ENCODE assay signal across 13 cellular contexts in genomic region chr17:79019260-79019630, GRCh38. TPM values are rescaled to one million over a fixed set of nuclear protein-coding genes. Genes with fewer than 3 reads are reported as not detected.
DNase-seq lines count a peak whose midpoint lies in the region; ATAC-seq, FAIRE-seq and TF ChIP-seq lines count a peak whose summit lies in the region.
"Had no signal": no experiment of that assay in that cellular context is flagged by ENCODE, and none has a peak within 500 bp of the region (broad histone marks: within the 10 kb centered on the region; RNA-seq: fewer than 3 reads in every experiment).

No MANE protein-coding gene starts in this region.

- no peaks in the 10 kb centered on the region for H3K79me1 ChIP-seq in mesenchymal stem cell (replicated peaks; ENCODE audit: low read length, poor library complexity, severe bottlenecking)

- H2AK5ac ChIP-seq in mesenchymal stem cell (ENCODE audit: low read length, severe bottlenecking) = no peak overlapping the region

- peaks cover 19% of the 10 kb centered on the region for H3K9me3 ChIP-seq in HepG2 (ENCODE audit: low read length)
- H3K9me3 ChIP-seq in right lobe of liver = no peaks in the 10 kb centered on the region
- H3K9me3 ChIP-seq in mesenchymal stem cell (ENCODE audit: control insufficient read depth, low read length) = peaks cover 6% of the 10 kb centered on the region
- no peaks in the 10 kb centered on the region for H3K9me3 ChIP-seq in stomach
- no peaks in the 10 kb centered on the region for H3K9me3 ChIP-seq in naive thymus-derived CD4-positive, alpha-beta T cell (ENCODE audit: control insufficient read depth in 2 of 3, low read length in 3 of 3)

- H3K4me1 Mint-ChIP-seq in naive thymus-derived CD4-positive, alpha-beta T cell = peaks cover 0 to 6% (median 3%) of the 10 kb centered on the region in 7 donors

- H3K36me3 ChIP-seq in HepG2 (replicated peaks in 1 of 2; ENCODE audit: control insufficient read depth in 1 of 2, insufficient read depth in 2 of 2, low read length in 2 of 2) (no peaks in the 10 kb centered on the region), right lobe of liver (no peaks in the 10 kb centered on the region), mesenchymal stem cell (ENCODE audit: control insufficient read depth in 1 of 2, insufficient read depth in 2 of 2, low read depth in 1 of 2, low read length in 2 of 2) (no peaks in the 10 kb centered on the region), stomach (no peaks in the 10 kb centered on the region)
- H3K36me3 ChIP-seq in naive thymus-derived CD4-positive, alpha-beta T cell (ENCODE audit: control insufficient read depth in 2 of 3, insufficient read depth in 3 of 3, low read length in 3 of 3) = no peaks in the 10 kb centered on the region

- H2AFZ ChIP-seq in HepG2 (ENCODE audit: low read length) = no peak overlapping the region
- H2AFZ ChIP-seq in mesenchymal stem cell (ENCODE audit: low read depth, low read length) = no peak overlapping the region

- no peak overlapping the region for H3K4me2 ChIP-seq in HepG2 (ENCODE audit: low read depth, low read length)
- H3K4me2 ChIP-seq in mesenchymal stem cell (ENCODE audit: low read length, poor library complexity, severe bottlenecking) = no peak overlapping the region

- peaks cover 38% of the 10 kb centered on the region for H3K4me1 ChIP-seq in HepG2 (ENCODE audit: insufficient read depth, low read length)
- H3K4me1 ChIP-seq in right lobe of liver = peaks cover 0 to 11% (median 0%) of the 10 kb centered on the region in 4 donors
- peaks cover 10% of the 10 kb centered on the region for H3K4me1 ChIP-seq in mesenchymal stem cell (ENCODE audit: control insufficient read depth, insufficient read depth, low read depth, low read length)
- H3K4me1 ChIP-seq in stomach = peaks cover 45 to 55% (median 50%) of the 10 kb centered on the region in 4 donors
- H3K4me1 ChIP-seq in naive thymus-derived CD4-positive, alpha-beta T cell (ENCODE audit: control insufficient read depth in 2 of 2, insufficient read depth in 2 of 2, low read length in 2 of 2) = no peaks in the 10 kb centered on the region

- H3K14ac ChIP-seq in mesenchymal stem cell (ENCODE audit: low read length in 2 of 2) = no peak overlapping the region

- peaks cover 0 to 5% (median 1%) of the 10 kb centered on the region in 11 donors for H3K9me3 Mint-ChIP-seq in naive thymus-derived CD4-positive, alpha-beta T cell
- H3K9me3 Mint-ChIP-seq: CD8-positive, alpha-beta T cell had no signal

- TF ChIP-seq EP300 in HepG2 (IDR thresholded peaks at IDR 0.05; ENCODE audit: low read depth in 2 of 2, low read length in 2 of 2) (no peak), HepG2 (CRISPR knock-in tag; IDR thresholded peaks at IDR 0.05; ENCODE audit: borderline replicate concordance) (no peak), stomach (IDR thresholded peaks at IDR 0.05) (no peak)

- no peak overlapping the region for H3K9ac ChIP-seq in HepG2 (ENCODE audit: insufficient read depth, low read depth, low read length)
- peak overlapping the region; percentile 63 for H3K9ac ChIP-seq in mesenchymal stem cell (ENCODE audit: low read length)

- H3K23ac ChIP-seq in mesenchymal stem cell (ENCODE audit: low read length in 2 of 2) = no peak overlapping the region

- no peak overlapping the region for H2BK5ac ChIP-seq in mesenchymal stem cell (ENCODE audit: low read depth, low read length, poor library complexity, severe bottlenecking)

- FAIRE-seq in HepG2 (lab: Jason Lieb, UNC) = no peak
- FAIRE-seq: GM18507 had no signal

- H3K27me3 Mint-ChIP-seq in naive thymus-derived CD4-positive, alpha-beta T cell = peaks cover 4 to 55% (median 11%) of the 10 kb centered on the region in 5 donors

- TF ChIP-seq CTCF in HepG2 (CRISPR knock-in tag; IDR thresholded peaks at IDR 0.05) (no peak), right lobe of liver (IDR thresholded peaks at IDR 0.05) (no peak), stomach (IDR thresholded peaks at IDR 0.05) (no peak)

- H4K20me1 ChIP-seq in HepG2 (ENCODE audit: insufficient read depth, low read length) = no peaks in the 10 kb centered on the region

- BruUV-seq in HepG2 (replicated peaks; lab: Mats Ljungman, UMichigan) = no TSS peak

- intact Hi-C loops in HepG2 (cut with micrococcal nuclease; ENCODE audit: unreplicated experiment) (loop anchor here (1.0 to 5.0 kb wide), 3 partner anchors 8 to 58 kb away; no protein-coding TSS in a partner anchor), right lobe of liver (cut with DNase I) (no loop called here), stomach (cut with DNase I; ENCODE audit: low total_unique reads) (no loop called here)
- intact Hi-C loops in naive thymus-derived CD4-positive, alpha-beta T cell (cut with micrococcal nuclease) = loop anchor here (1.0 to 2.0 kb wide), 3 partner anchors 23 to 372 kb away; no protein-coding TSS in a partner anchor

- H3K27ac Mint-ChIP-seq in naive thymus-derived CD4-positive, alpha-beta T cell = no peak overlapping the region
- H3K27ac Mint-ChIP-seq: CD8-positive, alpha-beta T cell had no signal

- no peak overlapping the region for H2BK15ac ChIP-seq in mesenchymal stem cell (ENCODE audit: low read depth, poor library complexity, severe bottlenecking)

- no peaks in the 10 kb centered on the region for H3K27me3 ChIP-seq in HepG2 (ENCODE audit: control insufficient read depth in 1 of 2, insufficient read depth in 2 of 2, low read length in 2 of 2)
- H3K27me3 ChIP-seq in right lobe of liver = no peaks in the 10 kb centered on the region
- H3K27me3 ChIP-seq in mesenchymal stem cell (ENCODE audit: control insufficient read depth in 1 of 2, insufficient read depth in 1 of 2, low read length in 2 of 2) = peaks cover 0 to 45% of the 10 kb centered on the region in 2 experiments
- peaks cover 0 to 16% (median 8%) of the 10 kb centered on the region in 3 donors for H3K27me3 ChIP-seq in stomach
- H3K27me3 ChIP-seq in naive thymus-derived CD4-positive, alpha-beta T cell (ENCODE audit: control insufficient read depth in 2 of 2, insufficient read depth in 2 of 2, low read length in 2 of 2) = no peaks in the 10 kb centered on the region

- TF ChIP-seq RAD21 in HepG2 (CRISPR knock-in tag; IDR thresholded peaks at IDR 0.05) = no peak

- DNase-seq in HepG2 (ENCODE audit: low spot score) = no peak
- DNase-seq in right lobe of liver = no peak
- no peak for DNase-seq in mesenchymal stem cell
- no peak for DNase-seq in stomach
- no peak for DNase-seq in DMS153 (lab: John Stamatoyannopoulos, UW)
- no peak for DNase-seq in DMS 273 treated with DMSO at 0.1 percent for 48 hours (lab: John Stamatoyannopoulos, UW)
- DNase-seq in pons (ENCODE audit: low spot score) = no peak
- DNase-seq in naive thymus-derived CD4-positive, alpha-beta T cell = no peak

- no peak overlapping the region for H4K91ac ChIP-seq in mesenchymal stem cell (ENCODE audit: low read length)

- ATAC-seq in HepG2 (no peak), right lobe of liver (no peak)
- ATAC-seq in naive thymus-derived CD4-positive, alpha-beta T cell = no peak

- no peak overlapping the region for H3K4me3 ChIP-seq in HepG2 (replicated peaks in 1 of 3; ENCODE audit: insufficient read depth in 1 of 3, low read depth in 2 of 3, low read length in 3 of 3)
- H3K4me3 ChIP-seq in right lobe of liver = no peak overlapping the region
- H3K4me3 ChIP-seq in mesenchymal stem cell (ENCODE audit: insufficient read depth in 1 of 2, low read depth in 1 of 2, low read length in 2 of 2) = no peak overlapping the region
- no peak overlapping the region for H3K4me3 ChIP-seq in stomach
- no peak overlapping the region for H3K4me3 ChIP-seq in naive thymus-derived CD4-positive, alpha-beta T cell (ENCODE audit: low read length)
- H3K4me3 ChIP-seq: GM23248 had no signal

- POLR2A ChIA-PET in HepG2 (lab: Yijun Ruan, JAX) = interaction anchor here (1.6 kb wide), 1 partner anchor 9 kb away, joined by 6 read pairs; no protein-coding TSS in a partner anchor
- POLR2A ChIA-PET in naive thymus-derived CD4-positive, alpha-beta T cell (lab: Charles Lee) = interaction anchor here (0.8 to 1.6 kb wide), 2 partner anchors 10 to 14 kb away, joined by 3 to 4 read pairs; partner anchors contain the start of gene CANT1

- TF ChIP-seq POLR2A in HepG2 (IDR thresholded peaks at IDR 0.05; ENCODE audit: insufficient read depth in 1 of 2, low read depth in 2 of 2, low read length in 2 of 2) (no peak), right lobe of liver (IDR thresholded peaks at IDR 0.05) (no peak), stomach (IDR thresholded peaks at IDR 0.05) (no peak)

- no peak overlapping the region for H4K8ac ChIP-seq in mesenchymal stem cell (ENCODE audit: low read length)

- WGBS in HepG2 (ENCODE audit: low lambda C conversion rate) = 88% methylated on average over 2 of the region's 2 CpGs
- WGBS in right lobe of liver (ENCODE audit: insufficient coverage, low coverage, low lambda C conversion rate, missing lambda C conversion rate) = 32% methylated on average over 2 of the region's 2 CpGs
- 91% methylated on average over 1 of the region's 2 CpGs for WGBS in mesenchymal stem cell
- 26 to 59% (median 45%) methylated on average over 2 of the region's 2 CpGs for WGBS in stomach, 5 donors

- H3K18ac ChIP-seq in mesenchymal stem cell (ENCODE audit: low read depth in 1 of 2, low read length in 2 of 2) = no peak overlapping the region

- CTCF ChIA-PET in HepG2 (lab: Yijun Ruan, JAX; ENCODE audit: low intra/inter-chr PET ratio, low total read pairs) = interaction anchor here (1.0 to 4.9 kb wide), 5 partner anchors 20 to 372 kb away, joined by 3 to 71 read pairs (median 6); no protein-coding TSS in a partner anchor
- CTCF ChIA-PET in naive thymus-derived CD4-positive, alpha-beta T cell (lab: Charles Lee) = interaction anchor here (0.7 to 1.0 kb wide), 4 partner anchors 25 to 1473 kb away, joined by 3 to 6 read pairs (median 4); no protein-coding TSS in a partner anchor

- H3K36me3 Mint-ChIP-seq in naive thymus-derived CD4-positive, alpha-beta T cell = peaks cover 0 to under 1% (median 0%) of the 10 kb centered on the region in 5 donors
- H3K36me3 Mint-ChIP-seq: CD8-positive, alpha-beta T cell had no signal

- no peak overlapping the region for H2BK120ac ChIP-seq in mesenchymal stem cell (ENCODE audit: low read depth, low read length)

- in situ Hi-C loops in HepG2 (cut with HindIII; ENCODE audit: extremely low pct_ligation_motif_present, low pct_unique_long_range_greater_than_20kb) = no loop called here

- H2BK12ac ChIP-seq in mesenchymal stem cell (ENCODE audit: low read length in 2 of 2) = no peak overlapping the region

- no peak overlapping the region for H3K4me3 Mint-ChIP-seq in naive thymus-derived CD4-positive, alpha-beta T cell
- H3K4me3 Mint-ChIP-seq: CD8-positive, alpha-beta T cell had no signal

- no peak overlapping the region for H3K27ac ChIP-seq in HepG2 (ENCODE audit: extremely low read length, insufficient read depth, low read length)
- H3K27ac ChIP-seq in right lobe of liver = no peak overlapping the region
- no peak overlapping the region for H3K27ac ChIP-seq in mesenchymal stem cell (ENCODE audit: low read length, poor library complexity, severe bottlenecking)
- H3K27ac ChIP-seq in stomach = peak overlapping the region in 4 of 5 donors; percentile 63 to 76 (median 73)
- no peak overlapping the region for H3K27ac ChIP-seq in naive thymus-derived CD4-positive, alpha-beta T cell (ENCODE audit: low read depth, low read length)
- H3K27ac ChIP-seq: 22Rv1, GM23248 had no signal

- H3K4ac ChIP-seq in mesenchymal stem cell (ENCODE audit: low read depth in 1 of 2, low read length in 2 of 2) = no peak overlapping the region

- H3K79me2 ChIP-seq in HepG2 (ENCODE audit: insufficient read depth, low read length) = no peaks in the 10 kb centered on the region

RNA-seq across cellular contexts. Expression of gene C1QTNF1, which starts 4.7 kb away (rescaled TPM):
- 0.18 and 0.36 TPM in 2 replicates for total RNA-seq in HepG2 (2016; rRNA removed; fragmentation: Illumina TruSeq; extraction: Trizol)
- total RNA-seq in HepG2 (2016; cell fraction: cytosol; rRNA removed; fragmentation: Illumina TruSeq; extraction: Trizol; ENCODE audit: low read depth) = 0.30 TPM in 1 of 2 replicates, not detected in the other
- 0.10 and 0.58 TPM in 2 replicates for total RNA-seq in HepG2 (2016; cell fraction: insoluble cytoplasmic fraction; rRNA removed; fragmentation: Illumina TruSeq; extraction: Trizol)
- total RNA-seq in HepG2 (2016; cell fraction: membrane; rRNA removed; fragmentation: Illumina TruSeq; extraction: Trizol) = 0.06 and 0.31 TPM in 2 replicates
- 0.56 and 0.90 TPM in 2 replicates for total RNA-seq in HepG2 (2016; cell fraction: nucleus; rRNA removed; fragmentation: Illumina TruSeq; extraction: Trizol)
- 0.86 and 2.1 TPM in 2 replicates for polyA plus RNA-seq in HepG2 (2011; rRNA removed)
- 0.94 and 1.2 TPM in 2 replicates for polyA plus RNA-seq in HepG2 (2011; cell fraction: cytosol; rRNA removed)
- polyA plus RNA-seq in HepG2 (2011; cell fraction: nucleus; rRNA removed) = 1.4 TPM in 2 replicates
- polyA plus RNA-seq in HepG2 (2012) = 1.0 and 1.5 TPM in 2 replicates
- 0.08 TPM in 1 of 2 replicates, not detected in the other for polyA plus RNA-seq in HepG2 (2016; cell fraction: cytosol; fragmentation: Illumina TruSeq; extraction: Trizol; ENCODE audit: low read depth)
- 0.12 and 0.25 TPM in 2 replicates for polyA plus RNA-seq in HepG2 (2016; cell fraction: insoluble cytoplasmic fraction; fragmentation: Illumina TruSeq; extraction: Trizol; ENCODE audit: low read depth)
- 0.09 and 0.17 TPM in 2 replicates for polyA plus RNA-seq in HepG2 (2016; cell fraction: membrane; fragmentation: Illumina TruSeq; extraction: Trizol; ENCODE audit: low read depth)
- polyA plus RNA-seq in HepG2 (2016; cell fraction: nucleus; fragmentation: Illumina TruSeq; extraction: Trizol; ENCODE audit: insufficient read depth, low read depth) = 0.45 and 0.55 TPM in 2 replicates
- polyA minus RNA-seq in HepG2 (2011; rRNA and poly(A)+ RNA removed; ENCODE audit: low replicate concordance) = 2.2 TPM in 1 of 2 replicates, not detected in the other
- 0.59 and 0.70 TPM in 2 replicates for polyA minus RNA-seq in HepG2 (2011; cell fraction: cytosol; rRNA and poly(A)+ RNA removed)
- 1.6 and 2.2 TPM in 2 replicates for polyA minus RNA-seq in HepG2 (2011; cell fraction: nucleus; rRNA and poly(A)+ RNA removed)
- 10 to 100 TPM in 5 of 6 experiments, 1 to 10 TPM in 1; 9.8 to 40.2 (median 26.2) TPM for total RNA-seq in right lobe of liver
- polyA plus RNA-seq in mesenchymal stem cell (2013, experiment 1 of 2) = 11.9 TPM
- 13.6 TPM for polyA plus RNA-seq in mesenchymal stem cell (2013, experiment 2 of 2)
- 10 to 100 TPM in 3 of 5 donors, 1 to 10 TPM in 2; 6.4 to 20.3 (median 10.1) TPM for total RNA-seq in stomach
- 10 to 100 TPM in 2 of 3 donors, 1 to 10 TPM in 1; 2.9 to 18.2 (median 15.3) TPM for polyA plus RNA-seq in stomach
- under 1 TPM in 1 of 5 experiments, not detected in 4; 0.10 TPM for total RNA-seq in naive thymus-derived CD4-positive, alpha-beta T cell
- not detected for polyA plus RNA-seq in naive thymus-derived CD4-positive, alpha-beta T cell
- polyA plus RNA-seq: CD14-positive monocyte had no signal

RNA-seq across cellular contexts. Expression of gene CANT1, which starts 9.7 kb away (rescaled TPM):
- total RNA-seq in HepG2 (2016; rRNA removed; fragmentation: Illumina TruSeq; extraction: Trizol) = 24.9 and 34.1 TPM in 2 replicates
- 4.7 and 7.2 TPM in 2 replicates for total RNA-seq in HepG2 (2016; cell fraction: cytosol; rRNA removed; fragmentation: Illumina TruSeq; extraction: Trizol; ENCODE audit: low read depth)
- 22.7 and 35.6 TPM in 2 replicates for total RNA-seq in HepG2 (2016; cell fraction: insoluble cytoplasmic fraction; rRNA removed; fragmentation: Illumina TruSeq; extraction: Trizol)
- 18.3 and 22.7 TPM in 2 replicates for total RNA-seq in HepG2 (2016; cell fraction: membrane; rRNA removed; fragmentation: Illumina TruSeq; extraction: Trizol)
- 34.4 and 36.1 TPM in 2 replicates for total RNA-seq in HepG2 (2016; cell fraction: nucleus; rRNA removed; fragmentation: Illumina TruSeq; extraction: Trizol)
- polyA plus RNA-seq in HepG2 (2011; rRNA removed) = 42.1 and 42.6 TPM in 2 replicates
- polyA plus RNA-seq in HepG2 (2011; cell fraction: cytosol; rRNA removed) = 32.0 and 42.2 TPM in 2 replicates
- 39.8 and 43.1 TPM in 2 replicates for polyA plus RNA-seq in HepG2 (2011; cell fraction: nucleus; rRNA removed)
- polyA plus RNA-seq in HepG2 (2012) = 25.0 and 32.7 TPM in 2 replicates
- 5.6 TPM in 2 replicates for polyA plus RNA-seq in HepG2 (2016; cell fraction: cytosol; fragmentation: Illumina TruSeq; extraction: Trizol; ENCODE audit: low read depth)
- polyA plus RNA-seq in HepG2 (2016; cell fraction: insoluble cytoplasmic fraction; fragmentation: Illumina TruSeq; extraction: Trizol; ENCODE audit: low read depth) = 23.0 and 24.4 TPM in 2 replicates
- 13.8 and 16.2 TPM in 2 replicates for polyA plus RNA-seq in HepG2 (2016; cell fraction: membrane; fragmentation: Illumina TruSeq; extraction: Trizol; ENCODE audit: low read depth)
- 44.9 and 45.4 TPM in 2 replicates for polyA plus RNA-seq in HepG2 (2016; cell fraction: nucleus; fragmentation: Illumina TruSeq; extraction: Trizol; ENCODE audit: insufficient read depth, low read depth)
- polyA minus RNA-seq in HepG2 (2011; rRNA and poly(A)+ RNA removed; ENCODE audit: low replicate concordance) = 46.8 and 73.3 TPM in 2 replicates
- polyA minus RNA-seq in HepG2 (2011; cell fraction: cytosol; rRNA and poly(A)+ RNA removed) = 34.5 and 40.3 TPM in 2 replicates
- 27.8 and 31.3 TPM in 2 replicates for polyA minus RNA-seq in HepG2 (2011; cell fraction: nucleus; rRNA and poly(A)+ RNA removed)
- total RNA-seq in right lobe of liver = 10 to 100 TPM; 15.6 to 26.3 (median 18.7) TPM
- 37.8 TPM for polyA plus RNA-seq in mesenchymal stem cell (2013, experiment 1 of 2)
- polyA plus RNA-seq in mesenchymal stem cell (2013, experiment 2 of 2) = 38.3 TPM
- total RNA-seq in stomach = 100 to 1,000 TPM in 1 of 5 donors, 10 to 100 TPM in 4; 31.2 to 151 (median 70.1) TPM
- polyA plus RNA-seq in stomach = 10 to 100 TPM; 16.6 to 20.9 (median 18.1) TPM
- total RNA-seq in naive thymus-derived CD4-positive, alpha-beta T cell = 10 to 100 TPM; 40.1 to 82.2 (median 43.0) TPM
- 10 to 100 TPM; 11.2 to 11.4 TPM for polyA plus RNA-seq in naive thymus-derived CD4-positive, alpha-beta T cell

RNA-seq across cellular contexts. Expression of gene LGALS3BP, which starts 39.5 kb away (rescaled TPM):
- total RNA-seq in HepG2 (2016; rRNA removed; fragmentation: Illumina TruSeq; extraction: Trizol) (116 and 332 TPM in 2 replicates), right lobe of liver (100 to 1,000 TPM in 4 of 6 experiments, 10 to 100 TPM in 2; 82.8 to 257 (median 121) TPM), stomach (100 to 1,000 TPM in 4 of 5 donors, 10 to 100 TPM in 1; 94.5 to 625 (median 434) TPM)
- total RNA-seq in HepG2 (2016; cell fraction: cytosol; rRNA removed; fragmentation: Illumina TruSeq; extraction: Trizol; ENCODE audit: low read depth) = 62.3 and 63.4 TPM in 2 replicates
- total RNA-seq in HepG2 (2016; cell fraction: insoluble cytoplasmic fraction; rRNA removed; fragmentation: Illumina TruSeq; extraction: Trizol) = 116 and 342 TPM in 2 replicates
- 57.6 and 60.1 TPM in 2 replicates for total RNA-seq in HepG2 (2016; cell fraction: membrane; rRNA removed; fragmentation: Illumina TruSeq; extraction: Trizol)
- total RNA-seq in HepG2 (2016; cell fraction: nucleus; rRNA removed; fragmentation: Illumina TruSeq; extraction: Trizol) = 311 and 384 TPM in 2 replicates
- polyA plus RNA-seq in HepG2 (2011; rRNA removed) (137 and 185 TPM in 2 replicates), stomach (100 to 1,000 TPM in 2 of 3 donors, 10 to 100 TPM in 1; 63.4 to 212 (median 172) TPM)
- 89.4 and 111 TPM in 2 replicates for polyA plus RNA-seq in HepG2 (2011; cell fraction: cytosol; rRNA removed)
- polyA plus RNA-seq in HepG2 (2011; cell fraction: nucleus; rRNA removed) = 667 and 704 TPM in 2 replicates
- 341 and 458 TPM in 2 replicates for polyA plus RNA-seq in HepG2 (2012)
- 36.8 and 37.2 TPM in 2 replicates for polyA plus RNA-seq in HepG2 (2016; cell fraction: cytosol; fragmentation: Illumina TruSeq; extraction: Trizol; ENCODE audit: low read depth)
- 103 and 140 TPM in 2 replicates for polyA plus RNA-seq in HepG2 (2016; cell fraction: insoluble cytoplasmic fraction; fragmentation: Illumina TruSeq; extraction: Trizol; ENCODE audit: low read depth)
- 41.5 and 48.5 TPM in 2 replicates for polyA plus RNA-seq in HepG2 (2016; cell fraction: membrane; fragmentation: Illumina TruSeq; extraction: Trizol; ENCODE audit: low read depth)
- 669 and 711 TPM in 2 replicates for polyA plus RNA-seq in HepG2 (2016; cell fraction: nucleus; fragmentation: Illumina TruSeq; extraction: Trizol; ENCODE audit: insufficient read depth, low read depth)
- 165 and 565 TPM in 2 replicates for polyA minus RNA-seq in HepG2 (2011; rRNA and poly(A)+ RNA removed; ENCODE audit: low replicate concordance)
- 316 and 377 TPM in 2 replicates for polyA minus RNA-seq in HepG2 (2011; cell fraction: cytosol; rRNA and poly(A)+ RNA removed)
- 112 and 148 TPM in 2 replicates for polyA minus RNA-seq in HepG2 (2011; cell fraction: nucleus; rRNA and poly(A)+ RNA removed)
- polyA plus RNA-seq in mesenchymal stem cell (2013, experiment 1 of 2) = 349 TPM
- 351 TPM for polyA plus RNA-seq in mesenchymal stem cell (2013, experiment 2 of 2)
- 100 to 1,000 TPM in 1 of 5 experiments, 10 to 100 TPM in 4; 44.7 to 267 (median 53.9) TPM for total RNA-seq in naive thymus-derived CD4-positive, alpha-beta T cell
- 100 to 1,000 TPM; 116 to 122 TPM for polyA plus RNA-seq in naive thymus-derived CD4-positive, alpha-beta T cell

RNA-seq across cellular contexts. Expression of gene ENGASE, which starts 55.4 kb away (rescaled TPM):
- total RNA-seq in HepG2 (2016; rRNA removed; fragmentation: Illumina TruSeq; extraction: Trizol) = 2.8 and 10.6 TPM in 2 replicates
- 10.9 and 11.3 TPM in 2 replicates for total RNA-seq in HepG2 (2016; cell fraction: cytosol; rRNA removed; fragmentation: Illumina TruSeq; extraction: Trizol; ENCODE audit: low read depth)
- 2.1 and 11.0 TPM in 2 replicates for total RNA-seq in HepG2 (2016; cell fraction: insoluble cytoplasmic fraction; rRNA removed; fragmentation: Illumina TruSeq; extraction: Trizol)
- total RNA-seq in HepG2 (2016; cell fraction: membrane; rRNA removed; fragmentation: Illumina TruSeq; extraction: Trizol) = 4.0 and 4.4 TPM in 2 replicates
- 17.7 and 21.9 TPM in 2 replicates for total RNA-seq in HepG2 (2016; cell fraction: nucleus; rRNA removed; fragmentation: Illumina TruSeq; extraction: Trizol)
- 18.1 and 30.3 TPM in 2 replicates for polyA plus RNA-seq in HepG2 (2011; rRNA removed)
- polyA plus RNA-seq in HepG2 (2011; cell fraction: cytosol; rRNA removed) = 4.4 and 5.4 TPM in 2 replicates
- 327 and 364 TPM in 2 replicates for polyA plus RNA-seq in HepG2 (2011; cell fraction: nucleus; rRNA removed)
- polyA plus RNA-seq in HepG2 (2012) = 25.6 and 35.5 TPM in 2 replicates
- polyA plus RNA-seq in HepG2 (2016; cell fraction: cytosol; fragmentation: Illumina TruSeq; extraction: Trizol; ENCODE audit: low read depth) = 0.50 and 0.71 TPM in 2 replicates
- 3.3 and 4.0 TPM in 2 replicates for polyA plus RNA-seq in HepG2 (2016; cell fraction: insoluble cytoplasmic fraction; fragmentation: Illumina TruSeq; extraction: Trizol; ENCODE audit: low read depth)
- polyA plus RNA-seq in HepG2 (2016; cell fraction: membrane; fragmentation: Illumina TruSeq; extraction: Trizol; ENCODE audit: low read depth) = 1.3 and 1.4 TPM in 2 replicates
- 64.3 and 73.5 TPM in 2 replicates for polyA plus RNA-seq in HepG2 (2016; cell fraction: nucleus; fragmentation: Illumina TruSeq; extraction: Trizol; ENCODE audit: insufficient read depth, low read depth)
- 27.1 and 30.9 TPM in 2 replicates for polyA minus RNA-seq in HepG2 (2011; rRNA and poly(A)+ RNA removed; ENCODE audit: low replicate concordance)
- 4.3 and 5.1 TPM in 2 replicates for polyA minus RNA-seq in HepG2 (2011; cell fraction: cytosol; rRNA and poly(A)+ RNA removed)
- 56.1 and 79.6 TPM in 2 replicates for polyA minus RNA-seq in HepG2 (2011; cell fraction: nucleus; rRNA and poly(A)+ RNA removed)
- 10 to 100 TPM in 5 of 6 experiments, 1 to 10 TPM in 1; 7.4 to 63.7 (median 39.1) TPM for total RNA-seq in right lobe of liver
- 6.9 TPM for polyA plus RNA-seq in mesenchymal stem cell (2013, experiment 1 of 2)
- polyA plus RNA-seq in mesenchymal stem cell (2013, experiment 2 of 2) = 5.8 TPM
- 100 to 1,000 TPM in 1 of 5 donors, 10 to 100 TPM in 4; 33.8 to 505 (median 65.9) TPM for total RNA-seq in stomach
- polyA plus RNA-seq in stomach = 10 to 100 TPM in 2 of 3 donors, 1 to 10 TPM in 1; 6.6 to 23.8 (median 20.1) TPM
- 100 to 1,000 TPM in 2 of 5 experiments, 10 to 100 TPM in 3; 41.5 to 214 (median 85.9) TPM for total RNA-seq in naive thymus-derived CD4-positive, alpha-beta T cell
- polyA plus RNA-seq in naive thymus-derived CD4-positive, alpha-beta T cell = 1 to 10 TPM; 3.8 to 6.4 TPM

Comparison
In these comparisons a context has a peak if more than half of its experiments do, and no peak if none do; other contexts are left out.
1. intact Hi-C loops: an anchor here in HepG2 (1.0 to 5.0 kb wide) and naive thymus-derived CD4-positive, alpha-beta T cell (1.0 to 2.0 kb wide); none called in right lobe of liver and stomach.
2. H3K27ac ChIP-seq: peak in stomach (4 of 5); none in HepG2 (single experiment), right lobe of liver (0 of 3), mesenchymal stem cell (single experiment) and naive thymus-derived CD4-positive, alpha-beta T cell (single experiment).